ENCODE assay signal across 14 cellular contexts in genomic region chr4:60723796-60724195, GRCh38.
"Had no signal": no experiment of that assay in that cellular context is flagged by ENCODE, and none has a peak within 500 bp of the region (broad histone marks: within the 10 kb centered on the region; RNA-seq: fewer than 3 reads in every experiment).

No MANE protein-coding gene starts in this region.

- H3K4me3 ChIP-seq: gastroesophageal sphincter, lower lobe of right lung, right atrium auricular region had no signal

- H3K4me1 ChIP-seq: gastroesophageal sphincter, lower lobe of right lung, right atrium auricular region had no signal

- H3K27me3 ChIP-seq: gastroesophageal sphincter, neutrophil, right atrium auricular region had no signal

- H3K9me3 ChIP-seq: gastroesophageal sphincter, neutrophil had no signal

- DNase-seq: activated CD4-positive, alpha-beta T cell treated with anti-CD3 and anti-CD28 coated beads for 4 hours; activated CD8-positive, alpha-beta memory T cell treated with anti-CD3 and anti-CD28 coated beads for 24 hours; activated naive CD4-positive, alpha-beta T cell treated with anti-CD3 and anti-CD28 coated beads, Interleukin-2, amount 50 U/mL, for 16 hours; amygdala; hippocampal formation; lower lobe of right lung; naive thymus-derived CD8-positive, alpha-beta T cell; stimulated activated CD4-positive, alpha-beta T cell treated with anti-CD3 and anti-CD28 coated beads, Interleukin-1b, Interleukin-23, amount 100 ng/mL, for 48 hours; T-helper 9 cell had no signal

- ATAC-seq: gastroesophageal sphincter; lower lobe of right lung; naive thymus-derived CD8-positive, alpha-beta T cell; stimulated activated memory B cell treated with anti-CD40 and anti-IgM and Interleukin-4, amounts not matched to agents 10 μg/mL and 1 μg/mL and 100 μg/mL, for 72 hours had no signal

- H3K27ac ChIP-seq: gastroesophageal sphincter, lower lobe of right lung, neutrophil, right atrium auricular region, VCaP had no signal

- H3K36me3 ChIP-seq: gastroesophageal sphincter, lower lobe of right lung, neutrophil, right atrium auricular region had no signal
